8 cellular contexts compared by ENCODE assay signal in the genomic region with DNA sequence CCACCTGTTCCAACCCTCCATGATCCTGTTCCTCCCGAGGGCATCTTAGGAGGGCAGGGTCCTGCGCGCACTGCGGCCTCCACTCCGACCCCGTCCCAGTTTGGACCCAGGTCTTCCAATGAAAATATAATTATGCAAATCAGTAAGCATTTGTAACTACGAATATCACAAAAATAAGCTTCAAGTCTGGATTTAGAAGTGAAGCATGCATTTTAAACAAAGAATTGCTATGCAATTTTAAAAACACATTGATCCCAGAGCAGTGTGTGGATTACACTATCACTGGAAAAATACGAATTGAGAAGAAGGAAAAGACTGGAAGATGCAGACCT. TPM values are rescaled to one million over a fixed set of nuclear protein-coding genes. Genes with fewer than 3 reads are reported as not detected.
DNase-seq lines count a peak whose midpoint lies in the region; ATAC-seq, FAIRE-seq and TF ChIP-seq lines count a peak whose summit lies in the region.

No MANE protein-coding gene starts in this region.

- no peak for ATAC-seq in GM21367 (IDR thresholded peaks at IDR 0.05; ENCODE audit: unreplicated experiment)

- H3K4me3 ChIP-seq in CD8-positive, alpha-beta memory T cell (ENCODE audit: low read length): peak overlapping the region; percentile 87
- H3K4me3 ChIP-seq in OCI-LY3 (ENCODE audit: low read length) (peak overlapping the region; percentile 89), endothelial cell of umbilical vein (replicated peaks in 1 of 3; ENCODE audit: insufficient read depth in 1 of 3, low read depth in 1 of 3, low read length in 3 of 3) (peak overlapping the region; percentile 36 to 90 (median 38))

- peak overlapping the region; percentile 81 to 100 (median 98) for H3K27ac Mint-ChIP-seq in CD8-positive, alpha-beta memory T cell
- H3K27ac Mint-ChIP-seq in osteocyte (ENCODE audit: unreplicated experiment): peak overlapping the region; percentile 99

- H3K9me3 Mint-ChIP-seq in CD8-positive, alpha-beta memory T cell: no peaks in the 10 kb centered on the region
- no peaks in the 10 kb centered on the region for H3K9me3 Mint-ChIP-seq in osteocyte (ENCODE audit: unreplicated experiment)

- H3K27ac ChIP-seq in CD8-positive, alpha-beta memory T cell (ENCODE audit: low read depth, low read length): peak overlapping the region; percentile 95
- no peak overlapping the region for H3K27ac ChIP-seq in OCI-LY3 (ENCODE audit: low read length)
- H3K27ac ChIP-seq in endothelial cell of umbilical vein (ENCODE audit: insufficient read depth, low read depth, low read length): no peak overlapping the region

- H3K36me3 ChIP-seq in CD8-positive, alpha-beta memory T cell (ENCODE audit: insufficient read depth, low read length): peaks cover 6% of the 10 kb centered on the region
- H3K36me3 ChIP-seq in OCI-LY3 (replicated peaks; ENCODE audit: low read depth, low read length) (no peaks in the 10 kb centered on the region), endothelial cell of umbilical vein (ENCODE audit: control insufficient read depth in 2 of 2, extremely low read depth in 1 of 2, insufficient read depth in 2 of 2, low read length in 2 of 2) (peaks cover 0 to 2% of the 10 kb centered on the region in 2 experiments)

- no peaks in the 10 kb centered on the region for H3K9me1 ChIP-seq in endothelial cell of umbilical vein (replicated peaks; ENCODE audit: control insufficient read depth, extremely low read depth, insufficient read depth, low read length)

- DNase-seq in CD8-positive, alpha-beta memory T cell: no peak
- no peak for DNase-seq in endothelial cell of umbilical vein (ENCODE audit: low read depth, low spot score)
- no peak for DNase-seq in osteocyte (ENCODE audit: extremely low spot score, unreplicated experiment)
- no peak for DNase-seq in DMS153 (lab: John Stamatoyannopoulos, UW)
- DNase-seq in SHP77 treated with DMSO at 0.1 percent for 48 hours (lab: John Stamatoyannopoulos, UW): no peak
- no peak for DNase-seq in HUDEP-2 (lab: John Stamatoyannopoulos, UW; ENCODE audit: unreplicated experiment in 76 of 76)

- H3K27me3 ChIP-seq in CD8-positive, alpha-beta memory T cell (ENCODE audit: insufficient read depth, low read length, poor library complexity, severe bottlenecking): no peaks in the 10 kb centered on the region
- H3K27me3 ChIP-seq in OCI-LY3 (ENCODE audit: low read depth, low read length) (no peaks in the 10 kb centered on the region), endothelial cell of umbilical vein (ENCODE audit: control insufficient read depth in 2 of 2, insufficient read depth in 2 of 2, low read length in 2 of 2) (no peaks in the 10 kb centered on the region)

- H2AFZ ChIP-seq in OCI-LY3 (ENCODE audit: low read depth, low read length) (no peak overlapping the region), endothelial cell of umbilical vein (ENCODE audit: low read depth, low read length) (peak overlapping the region; percentile 12)

- H3K4me2 ChIP-seq in OCI-LY3 (ENCODE audit: low read length) (peak overlapping the region; percentile 92), endothelial cell of umbilical vein (ENCODE audit: insufficient read depth, low read length) (peak overlapping the region; percentile 91)

- H3K4me1 Mint-ChIP-seq in CD8-positive, alpha-beta memory T cell: peaks cover 63 to 82% (median 80%) of the 10 kb centered on the region in 3 donors
- H3K4me1 Mint-ChIP-seq in osteocyte (ENCODE audit: unreplicated experiment): peaks cover 53% of the 10 kb centered on the region

- H3K9me3 ChIP-seq in CD8-positive, alpha-beta memory T cell (ENCODE audit: low read length): no peaks in the 10 kb centered on the region
- H3K9me3 ChIP-seq in OCI-LY3 (ENCODE audit: insufficient read depth, low read length) (no peaks in the 10 kb centered on the region), endothelial cell of umbilical vein (replicated peaks; ENCODE audit: control insufficient read depth, insufficient read depth, low read length) (no peaks in the 10 kb centered on the region)

- intact Hi-C loops in endothelial cell of umbilical vein (cut with micrococcal nuclease): no loop called here

- CTCF ChIA-PET in CD8-positive, alpha-beta memory T cell (lab: Charles Lee): interaction anchor here (0.9 to 4.1 kb wide), 10 partner anchors 9 to 178 kb away, joined by 3 to 17 read pairs (median 4); no protein-coding TSS in a partner anchor
- CTCF ChIA-PET in endothelial cell of umbilical vein (lab: Charles Lee): interaction anchor here (1.4 kb wide), 1 partner anchor 37 kb away, joined by 4 read pairs; no protein-coding TSS in a partner anchor

- H4K20me1 ChIP-seq in OCI-LY3 (ENCODE audit: insufficient read depth, low read length) (no peaks in the 10 kb centered on the region), endothelial cell of umbilical vein (replicated peaks; ENCODE audit: control insufficient read depth, extremely low read depth, insufficient read depth, low read length) (peaks cover 3% of the 10 kb centered on the region)

- peaks cover 8 to 39% (median 17%) of the 10 kb centered on the region in 3 donors for H3K36me3 Mint-ChIP-seq in CD8-positive, alpha-beta memory T cell
- H3K36me3 Mint-ChIP-seq in osteocyte (ENCODE audit: unreplicated experiment): peaks cover 14% of the 10 kb centered on the region

- FAIRE-seq in endothelial cell of umbilical vein (lab: Jason Lieb, UNC): no peak

- POLR2A ChIA-PET in CD8-positive, alpha-beta memory T cell (lab: Charles Lee): interaction anchor here (0.6 to 4.2 kb wide), 9 partner anchors 14 to 310 kb away, joined by 3 to 24 read pairs (median 3); a partner anchor contains a TSS
- POLR2A ChIA-PET in endothelial cell of umbilical vein (lab: Charles Lee): interaction anchor here (0.8 kb wide), 1 partner anchor 178 kb away, joined by 3 read pairs; no protein-coding TSS in a partner anchor

- peak overlapping the region; percentile 83 for H3K9ac ChIP-seq in OCI-LY3 (ENCODE audit: low read length)
- peak overlapping the region; percentile 47 for H3K9ac ChIP-seq in endothelial cell of umbilical vein (replicated peaks; ENCODE audit: extremely low read depth, insufficient read depth, low read length)

- H3K4me1 ChIP-seq in CD8-positive, alpha-beta memory T cell (ENCODE audit: insufficient read depth, low read length): peaks cover 73% of the 10 kb centered on the region
- H3K4me1 ChIP-seq in OCI-LY3 (ENCODE audit: low read length): peaks cover 17% of the 10 kb centered on the region
- peaks cover 28% of the 10 kb centered on the region for H3K4me1 ChIP-seq in endothelial cell of umbilical vein (ENCODE audit: control insufficient read depth, extremely low read depth, insufficient read depth, low read length)

- TF ChIP-seq POLR2A in endothelial cell of umbilical vein (IDR thresholded peaks at IDR 0.05; ENCODE audit: low read depth, low read length): no peak

- BruUV-seq in endothelial cell of umbilical vein (replicated peaks; lab: Mats Ljungman, UMichigan): no TSS peak

- peak overlapping the region; percentile 93 to 98 (median 95) for H3K4me3 Mint-ChIP-seq in CD8-positive, alpha-beta memory T cell
- peak overlapping the region; percentile 86 for H3K4me3 Mint-ChIP-seq in osteocyte (ENCODE audit: unreplicated experiment)

- H3K79me2 ChIP-seq in OCI-LY3 (ENCODE audit: low read length): no peaks in the 10 kb centered on the region
- peaks cover 43% of the 10 kb centered on the region for H3K79me2 ChIP-seq in endothelial cell of umbilical vein (ENCODE audit: control insufficient read depth, insufficient read depth, low read length)

- peaks cover 1 to 4% of the 10 kb centered on the region in 2 donors for H3K27me3 Mint-ChIP-seq in CD8-positive, alpha-beta memory T cell
- peaks cover 4% of the 10 kb centered on the region for H3K27me3 Mint-ChIP-seq in osteocyte (ENCODE audit: unreplicated experiment)

- dilution Hi-C loops in endothelial cell of umbilical vein (cut with MboI; ENCODE audit: extremely low pct_ligation_motif_present, low sequenced_read_pairs): no loop called here

- TF ChIP-seq CTCF in OCI-LY3 (IDR thresholded peaks at IDR 0.05; ENCODE audit: low read depth, low read length): no peak
- TF ChIP-seq CTCF in endothelial cell of umbilical vein (IDR thresholded peaks at IDR 0.05; ENCODE audit: extremely low read depth in 1 of 2, insufficient read depth in 1 of 2, low read depth in 1 of 2, low read length in 2 of 2): no peak
- no peak for TF ChIP-seq CTCF in osteocyte (IDR thresholded peaks at IDR 0.05)

TF ChIP-seq in endothelial cell of umbilical vein, 7 proteins besides CTCF, POLR2A, EP300 and RAD21:
- no peak for TF ChIP-seq POLR2AphosphoS5 (IDR thresholded peaks at IDR 0.05; ENCODE audit: insufficient read depth, low read depth, low read length)

RNA-seq across cellular contexts. Expression of a gene that starts 0.7 kb away (rescaled TPM):
- 10 to 100 TPM; 69.8 to 71.6 TPM for total RNA-seq in CD8-positive, alpha-beta memory T cell
- 287 TPM for polyA plus RNA-seq in CD8-positive, alpha-beta memory T cell
- 107 and 125 TPM in 2 replicates for total RNA-seq in endothelial cell of umbilical vein
- polyA plus RNA-seq in endothelial cell of umbilical vein: 177 and 193 TPM in 2 replicates
- polyA plus RNA-seq in endothelial cell of umbilical vein (2011; cell fraction: cytosol; rRNA removed): 208 and 210 TPM in 2 replicates
- 230 and 239 TPM in 2 replicates for polyA plus RNA-seq in endothelial cell of umbilical vein (2011; cell fraction: nucleus; rRNA removed)
- polyA plus RNA-seq in endothelial cell of umbilical vein (2012): 124 and 135 TPM in 2 replicates
- 156 and 171 TPM in 2 replicates for polyA minus RNA-seq in endothelial cell of umbilical vein
- 19.5 TPM for polyA minus RNA-seq in endothelial cell of umbilical vein (2011; cell fraction: cytosol; rRNA and poly(A)+ RNA removed)
- polyA minus RNA-seq in endothelial cell of umbilical vein (2011; cell fraction: nucleus; rRNA and poly(A)+ RNA removed): 65.3 and 77.5 TPM in 2 replicates
- 111 and 115 TPM in 2 replicates for total RNA-seq in osteocyte

RNA-seq across cellular contexts. Expression of a gene that starts 31.3 kb away (rescaled TPM):
- total RNA-seq in CD8-positive, alpha-beta memory T cell: 1 to 10 TPM in 1 of 2 experiments, under 1 TPM in 1; 0.91 to 1.4 TPM
- 24.1 TPM for polyA plus RNA-seq in CD8-positive, alpha-beta memory T cell
- total RNA-seq in endothelial cell of umbilical vein (not detected in 2 replicates), osteocyte (not detected in 2 replicates)
- not detected in 2 replicates for polyA plus RNA-seq in endothelial cell of umbilical vein
- polyA plus RNA-seq in endothelial cell of umbilical vein (2011; cell fraction: cytosol; rRNA removed): not detected in 2 replicates
- not detected in 2 replicates for polyA plus RNA-seq in endothelial cell of umbilical vein (2011; cell fraction: nucleus; rRNA removed)
- not detected in 2 replicates for polyA plus RNA-seq in endothelial cell of umbilical vein (2012)
- not detected in 2 replicates for polyA minus RNA-seq in endothelial cell of umbilical vein
- not detected for polyA minus RNA-seq in endothelial cell of umbilical vein (2011; cell fraction: cytosol; rRNA and poly(A)+ RNA removed)
- not detected in 2 replicates for polyA minus RNA-seq in endothelial cell of umbilical vein (2011; cell fraction: nucleus; rRNA and poly(A)+ RNA removed)

Comparison
In these comparisons a context has a peak if more than half of its experiments do, and no peak if none do; other contexts are left out.
1. H3K4me3 ChIP-seq: peak in every context shown above with its lines; median percentile 89 in OCI-LY3; 87 in CD8-positive, alpha-beta memory T cell; 38 in endothelial cell of umbilical vein.